14 cellular contexts compared by ENCODE assay signal in the genomic region with DNA sequence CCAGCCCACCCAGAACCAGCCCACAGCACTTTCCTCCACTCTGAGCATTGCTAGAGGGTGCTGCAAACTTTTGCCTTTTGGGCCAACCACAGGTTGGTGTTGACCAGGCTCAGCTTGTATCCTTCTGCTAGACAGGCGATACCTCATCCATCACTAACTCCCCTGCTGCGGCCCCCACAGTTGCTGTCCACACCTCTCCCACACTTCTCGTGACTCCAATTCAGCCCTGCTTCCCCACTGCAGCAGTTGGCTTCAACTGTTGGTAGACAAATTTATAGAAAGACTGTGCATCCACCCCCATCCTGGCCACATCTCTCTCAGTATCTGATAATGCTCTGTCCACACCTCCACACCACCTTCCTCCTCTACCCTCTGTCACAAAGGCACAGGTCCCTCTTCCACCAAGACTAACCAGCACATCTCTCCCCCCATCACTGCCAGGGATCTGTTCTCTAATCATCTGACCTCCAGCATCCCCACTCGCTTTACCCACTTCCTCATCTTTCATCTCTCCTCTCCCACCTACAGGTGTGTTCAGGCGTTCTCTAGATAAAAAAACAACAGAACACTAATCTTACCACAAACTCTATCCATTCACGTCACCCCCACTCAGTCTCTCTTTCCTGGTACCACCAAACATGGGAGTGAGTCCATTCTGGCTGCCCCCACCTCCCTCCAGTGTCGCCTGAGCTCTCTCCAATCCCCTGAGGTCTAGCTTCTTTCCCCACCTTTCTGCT. TPM values are rescaled to one million over a fixed set of nuclear protein-coding genes. Genes with fewer than 3 reads are reported as not detected.
A peak's percentile ranks its signal among the peaks of the same experiment; 100 is the strongest.
DNase-seq lines count a peak whose midpoint lies in the region; ATAC-seq and TF ChIP-seq lines count a peak whose summit lies in the region.
"Had no signal": no experiment of that assay in that cellular context is flagged by ENCODE, and none has a peak within 500 bp of the region (broad histone marks: within the 10 kb centered on the region; RNA-seq: fewer than 3 reads in every experiment).

No MANE protein-coding gene starts in this region.

- H3K4me1 ChIP-seq in DND-41 (ENCODE audit: insufficient read depth, low read length), result no peaks in the 10 kb centered on the region
- peaks cover 45% of the 10 kb centered on the region for H3K4me1 ChIP-seq in HUES6 (ENCODE audit: control insufficient read depth, insufficient read depth, low read length)
- peaks cover 3 to 15% of the 10 kb centered on the region in 2 donors for H3K4me1 ChIP-seq in naive thymus-derived CD4-positive, alpha-beta T cell (ENCODE audit: control insufficient read depth in 2 of 2, insufficient read depth in 2 of 2, low read length in 2 of 2)
- no peaks in the 10 kb centered on the region for H3K4me1 ChIP-seq in heart left ventricle
- H3K4me1 ChIP-seq in osteoblast (ENCODE audit: insufficient read depth, low read length), result no peaks in the 10 kb centered on the region
- H3K4me1 ChIP-seq in heart right ventricle, result no peaks in the 10 kb centered on the region

- no peak overlapping the region for H3K4me3 ChIP-seq in DND-41 (ENCODE audit: low read depth in 1 of 2, low read length in 2 of 2)
- no peak overlapping the region for H3K4me3 ChIP-seq in HUES6 (ENCODE audit: low read depth, low read length)
- no peak overlapping the region for H3K4me3 ChIP-seq in naive thymus-derived CD4-positive, alpha-beta T cell (ENCODE audit: low read length)
- H3K4me3 ChIP-seq in heart left ventricle, result no peak overlapping the region
- no peak overlapping the region for H3K4me3 ChIP-seq in osteoblast (ENCODE audit: insufficient read depth, low read length)
- no peak overlapping the region for H3K4me3 ChIP-seq in heart right ventricle
- H3K4me3 ChIP-seq: dorsolateral prefrontal cortex had no signal

- CTCF ChIA-PET in naive thymus-derived CD4-positive, alpha-beta T cell (lab: Charles Lee), result no interaction called here

- intact Hi-C loops in activated T-helper 2 cell treated with anti-CD3 and anti-CD28 coated beads, Interferon-gamma antibody, Interleukin-2, Interleukin-4, amounts not matched to agents 10 μg/mL and 5 μg/mL and 100 μg/mL, durations not matched to agents 14 hours and 24 hours and 36 hours (cut with micrococcal nuclease), result no loop called here
- intact Hi-C loops in naive thymus-derived CD4-positive, alpha-beta T cell (cut with micrococcal nuclease), result no loop called here
- intact Hi-C loops in heart left ventricle (cut with DNase I), result no loop called here
- intact Hi-C loops in heart right ventricle (cut with DNase I), result no loop called here

- peaks cover 44% of the 10 kb centered on the region for H3K36me3 Mint-ChIP-seq in activated T-helper 2 cell treated with anti-CD3 and anti-CD28 coated beads, Interferon-gamma antibody, Interleukin-2, Interleukin-4, amounts not matched to agents 10 μg/mL and 5 μg/mL and 100 μg/mL, durations not matched to agents 14 hours and 24 hours and 36 hours (ENCODE audit: low read depth)
- H3K36me3 Mint-ChIP-seq in naive thymus-derived CD4-positive, alpha-beta T cell, result no peaks in the 10 kb centered on the region

- H3K27ac ChIP-seq in DND-41 (ENCODE audit: low read length), result no peak overlapping the region
- peak overlapping the region; percentile 93; the same call in 1 of the 2 replicates for H3K27ac ChIP-seq in HUES6 (ENCODE audit: low read depth, low read length)
- H3K27ac ChIP-seq in naive thymus-derived CD4-positive, alpha-beta T cell (ENCODE audit: low read depth, low read length), result no peak overlapping the region
- H3K27ac ChIP-seq in heart left ventricle, result no peak overlapping the region
- H3K27ac ChIP-seq in osteoblast (ENCODE audit: low read depth, low read length), result no peak overlapping the region
- H3K27ac ChIP-seq in heart right ventricle, result no peak overlapping the region
- H3K27ac ChIP-seq: dorsolateral prefrontal cortex had no signal

- H3K9me3 Mint-ChIP-seq in activated T-helper 2 cell treated with anti-CD3 and anti-CD28 coated beads, Interferon-gamma antibody, Interleukin-2, Interleukin-4, amounts not matched to agents 10 μg/mL and 5 μg/mL and 100 μg/mL, durations not matched to agents 14 hours and 24 hours and 36 hours, result no peaks in the 10 kb centered on the region
- no peaks in the 10 kb centered on the region for H3K9me3 Mint-ChIP-seq in naive thymus-derived CD4-positive, alpha-beta T cell

- no peak overlapping the region for H2AFZ ChIP-seq in DND-41 (ENCODE audit: low read depth, low read length)
- H2AFZ ChIP-seq in osteoblast (ENCODE audit: low read length), result no peak overlapping the region

- H3K4me2 ChIP-seq in DND-41 (ENCODE audit: insufficient read depth, low read length), result no peak overlapping the region
- H3K4me2 ChIP-seq in osteoblast (ENCODE audit: insufficient read depth, low read length), result no peak overlapping the region

- DNase-seq in DND-41 (peak; percentile 42), heart left ventricle (no peak), osteoblast (ENCODE audit: insufficient read length, low spot score, missing footprints) (no peak), heart right ventricle (no peak), NOMO-1 treated with dmso at 0.1 percent for 144 hours (lab: John Stamatoyannopoulos, UW; ENCODE audit: unreplicated experiment) (no peak)
- DNase-seq in activated T-helper 2 cell treated with anti-CD3 and anti-CD28 coated beads, Interferon-gamma antibody, Interleukin-2, Interleukin-4, amounts not matched to agents 10 μg/mL and 5 μg/mL and 100 μg/mL, durations not matched to agents 14 hours and 24 hours and 36 hours (ENCODE audit: low spot score), result no peak
- DNase-seq in naive thymus-derived CD4-positive, alpha-beta T cell, result peak in 6 of 9 donors; percentile 32 to 66 (median 56)
- DNase-seq: C1 segment of cervical spinal cord, foreskin keratinocyte, HCEC 1CT, MV-4-11 had no signal

- H4K20me1 ChIP-seq in DND-41 (ENCODE audit: insufficient read depth, low read length) (no peaks in the 10 kb centered on the region), osteoblast (ENCODE audit: insufficient read depth, low read length) (no peaks in the 10 kb centered on the region)

- no peak for TF ChIP-seq CTCF in DND-41 (IDR thresholded peaks at IDR 0.05; ENCODE audit: borderline replicate concordance, extremely low read depth, low read length, poor library complexity, severe bottlenecking)
- TF ChIP-seq CTCF in heart left ventricle (IDR thresholded peaks at IDR 0.05), result no peak
- TF ChIP-seq CTCF in osteoblast (IDR thresholded peaks at IDR 0.05; ENCODE audit: extremely low read depth, low read depth, low read length), result no peak
- TF ChIP-seq CTCF in heart right ventricle (IDR thresholded peaks at IDR 0.05), result no peak

- no peaks in the 10 kb centered on the region for H3K79me2 ChIP-seq in DND-41 (ENCODE audit: insufficient read depth, low read length)
- H3K79me2 ChIP-seq in osteoblast (ENCODE audit: insufficient read depth, low read length), result no peaks in the 10 kb centered on the region

- H3K27me3 Mint-ChIP-seq in activated T-helper 2 cell treated with anti-CD3 and anti-CD28 coated beads, Interferon-gamma antibody, Interleukin-2, Interleukin-4, amounts not matched to agents 10 μg/mL and 5 μg/mL and 100 μg/mL, durations not matched to agents 14 hours and 24 hours and 36 hours (ENCODE audit: low read depth), result no peaks in the 10 kb centered on the region
- peaks cover 0 to 4% (median 0%) of the 10 kb centered on the region in 5 donors for H3K27me3 Mint-ChIP-seq in naive thymus-derived CD4-positive, alpha-beta T cell

- H3K9ac ChIP-seq in DND-41 (ENCODE audit: low read depth, low read length) (no peak overlapping the region), HUES6 (ENCODE audit: low read length) (peak overlapping the region; percentile 55)

- H3K36me3 ChIP-seq in DND-41 (ENCODE audit: insufficient read depth, low read length), result no peaks in the 10 kb centered on the region
- H3K36me3 ChIP-seq in HUES6 (ENCODE audit: control insufficient read depth, insufficient read depth, low read length), result 0 out of 2 replicates have a peak, but pooled peaks cover 3% of the 10 kb centered on the region
- no peaks in the 10 kb centered on the region for H3K36me3 ChIP-seq in naive thymus-derived CD4-positive, alpha-beta T cell (ENCODE audit: control insufficient read depth in 2 of 3, insufficient read depth in 3 of 3, low read length in 3 of 3)
- H3K36me3 ChIP-seq in heart left ventricle, result peaks cover 0 to 25% (median 0%) of the 10 kb centered on the region in 9 donors
- H3K36me3 ChIP-seq in osteoblast (ENCODE audit: insufficient read depth, low read length), result no peaks in the 10 kb centered on the region
- peaks cover 0 to 47% (median 0%) of the 10 kb centered on the region in 9 donors for H3K36me3 ChIP-seq in heart right ventricle

- peak overlapping the region; percentile 65 for H3K27ac Mint-ChIP-seq in activated T-helper 2 cell treated with anti-CD3 and anti-CD28 coated beads, Interferon-gamma antibody, Interleukin-2, Interleukin-4, amounts not matched to agents 10 μg/mL and 5 μg/mL and 100 μg/mL, durations not matched to agents 14 hours and 24 hours and 36 hours
- H3K27ac Mint-ChIP-seq in naive thymus-derived CD4-positive, alpha-beta T cell, result peak overlapping the region; percentile 6 to 76 (median 60)

- no peaks in the 10 kb centered on the region for H3K9me3 ChIP-seq in DND-41 (ENCODE audit: insufficient read depth, low read length, severe bottlenecking)
- no peaks in the 10 kb centered on the region for H3K9me3 ChIP-seq in HUES6 (ENCODE audit: control insufficient read depth, insufficient read depth, low read depth, low read length)
- no peaks in the 10 kb centered on the region for H3K9me3 ChIP-seq in naive thymus-derived CD4-positive, alpha-beta T cell (ENCODE audit: control insufficient read depth in 2 of 3, low read length in 3 of 3)
- H3K9me3 ChIP-seq in heart left ventricle, result no peaks in the 10 kb centered on the region
- no peaks in the 10 kb centered on the region for H3K9me3 ChIP-seq in osteoblast (ENCODE audit: low read depth, low read length)
- H3K9me3 ChIP-seq in heart right ventricle, result no peaks in the 10 kb centered on the region

- H3K27me3 ChIP-seq in DND-41 (ENCODE audit: insufficient read depth, low read length, poor library complexity) (peaks cover 5% of the 10 kb centered on the region), HUES6 (ENCODE audit: control insufficient read depth, insufficient read depth, low read length) (no peaks in the 10 kb centered on the region), heart left ventricle (peaks cover 0 to 13% (median 0%) of the 10 kb centered on the region in 9 donors), osteoblast (ENCODE audit: insufficient read depth, low read length) (no peaks in the 10 kb centered on the region), heart right ventricle (peaks cover 0 to 10% (median 0%) of the 10 kb centered on the region in 7 donors)
- H3K27me3 ChIP-seq in naive thymus-derived CD4-positive, alpha-beta T cell (ENCODE audit: control insufficient read depth in 2 of 2, insufficient read depth in 2 of 2, low read length in 2 of 2), result no peaks in the 10 kb centered on the region
- H3K27me3 ChIP-seq: dorsolateral prefrontal cortex, foreskin keratinocyte had no signal

- POLR2A ChIA-PET in naive thymus-derived CD4-positive, alpha-beta T cell (lab: Charles Lee), result no interaction called here

- WGBS in heart left ventricle, 4 donors, result 65 to 82% (median 78%) methylated on average over 7 of the region's 7 CpGs
- WGBS in heart right ventricle, 2 donors, result 73 to 75% methylated on average over 7 of the region's 7 CpGs

- H3K4me1 Mint-ChIP-seq in activated T-helper 2 cell treated with anti-CD3 and anti-CD28 coated beads, Interferon-gamma antibody, Interleukin-2, Interleukin-4, amounts not matched to agents 10 μg/mL and 5 μg/mL and 100 μg/mL, durations not matched to agents 14 hours and 24 hours and 36 hours (ENCODE audit: low read depth), result peaks cover 16% of the 10 kb centered on the region
- peaks cover 9 to 20% (median 11%) of the 10 kb centered on the region in 7 donors for H3K4me1 Mint-ChIP-seq in naive thymus-derived CD4-positive, alpha-beta T cell

- no peak overlapping the region for H3K4me3 Mint-ChIP-seq in activated T-helper 2 cell treated with anti-CD3 and anti-CD28 coated beads, Interferon-gamma antibody, Interleukin-2, Interleukin-4, amounts not matched to agents 10 μg/mL and 5 μg/mL and 100 μg/mL, durations not matched to agents 14 hours and 24 hours and 36 hours (ENCODE audit: low read depth)
- peak overlapping the region; percentile 1 to 73 (median 28) for H3K4me3 Mint-ChIP-seq in naive thymus-derived CD4-positive, alpha-beta T cell

- TF ChIP-seq POLR2A in heart left ventricle (IDR thresholded peaks at IDR 0.05), result no peak

- ATAC-seq in DND-41 (ENCODE audit: insufficient read depth, low read depth) (peak; percentile 87), heart left ventricle (no peak), heart right ventricle (no peak)
- ATAC-seq in naive thymus-derived CD4-positive, alpha-beta T cell, result peak; percentile 79
- ATAC-seq: foreskin keratinocyte, sciatic nerve had no signal

RNA-seq across cellular contexts. Expression of gene SLC25A44, which starts 15.8 kb away (rescaled TPM):
- 62.6 and 63.7 TPM in 2 replicates for total RNA-seq in activated T-helper 2 cell treated with anti-CD3 and anti-CD28 coated beads, Interferon-gamma antibody, Interleukin-2, Interleukin-4, amounts not matched to agents 10 μg/mL and 5 μg/mL and 100 μg/mL, durations not matched to agents 14 hours and 24 hours and 36 hours
- 10 to 100 TPM; 17.8 to 38.4 (median 19.6) TPM for total RNA-seq in naive thymus-derived CD4-positive, alpha-beta T cell
- 10 to 100 TPM in 1 of 2 donors, 1 to 10 TPM in 1; 8.3 to 21.2 TPM for polyA plus RNA-seq in naive thymus-derived CD4-positive, alpha-beta T cell
- total RNA-seq in heart left ventricle (10 to 100 TPM; 16.4 to 27.4 (median 20.5) TPM), osteoblast (15.0 and 15.2 TPM in 2 replicates), heart right ventricle (10 to 100 TPM; 15.4 to 26.0 (median 20.1) TPM)
- polyA plus RNA-seq in heart left ventricle (10 to 100 TPM in 1 of 2 donors, 1 to 10 TPM in 1; 5.8 to 29.3 TPM), heart right ventricle (10 to 100 TPM in 1 of 2 donors, 1 to 10 TPM in 1; 7.0 to 15.8 TPM)

RNA-seq across cellular contexts. Expression of gene SEMA4A, which starts 24.7 kb away (rescaled TPM):
- 128 and 132 TPM in 2 replicates for total RNA-seq in activated T-helper 2 cell treated with anti-CD3 and anti-CD28 coated beads, Interferon-gamma antibody, Interleukin-2, Interleukin-4, amounts not matched to agents 10 μg/mL and 5 μg/mL and 100 μg/mL, durations not matched to agents 14 hours and 24 hours and 36 hours
- 10 to 100 TPM in 1 of 5 experiments, 1 to 10 TPM in 4; 1.8 to 48.6 (median 3.8) TPM for total RNA-seq in naive thymus-derived CD4-positive, alpha-beta T cell
- under 1 TPM; 0.06 to 0.24 TPM for polyA plus RNA-seq in naive thymus-derived CD4-positive, alpha-beta T cell
- 10 to 100 TPM in 1 of 9 donors, 1 to 10 TPM in 5, under 1 TPM in 3; 0.60 to 10.2 (median 1.6) TPM for total RNA-seq in heart left ventricle
- 1 to 10 TPM in 1 of 2 donors, under 1 TPM in 1; 0.90 to 1.8 TPM for polyA plus RNA-seq in heart left ventricle
- total RNA-seq in osteoblast, result 1.5 and 1.8 TPM in 2 replicates
- total RNA-seq in heart right ventricle, result 1 to 10 TPM in 9 of 10 donors, under 1 TPM in 1; 0.98 to 6.8 (median 1.8) TPM
- polyA plus RNA-seq in heart right ventricle, result 1 to 10 TPM; 1.1 to 2.0 TPM

RNA-seq across cellular contexts. Expression of gene PMF1, which starts 34.7 kb away (rescaled TPM):
- 115 and 117 TPM in 2 replicates for total RNA-seq in activated T-helper 2 cell treated with anti-CD3 and anti-CD28 coated beads, Interferon-gamma antibody, Interleukin-2, Interleukin-4, amounts not matched to agents 10 μg/mL and 5 μg/mL and 100 μg/mL, durations not matched to agents 14 hours and 24 hours and 36 hours
- 10 to 100 TPM; 42.2 to 76.1 (median 58.2) TPM for total RNA-seq in naive thymus-derived CD4-positive, alpha-beta T cell
- 10 to 100 TPM; 72.4 to 81.2 TPM for polyA plus RNA-seq in naive thymus-derived CD4-positive, alpha-beta T cell
- total RNA-seq in heart left ventricle (100 to 1,000 TPM in 1 of 9 donors, 10 to 100 TPM in 8; 57.8 to 116 (median 62.4) TPM), osteoblast (31.2 and 34.0 TPM in 2 replicates), heart right ventricle (10 to 100 TPM; 55.9 to 87.3 (median 66.4) TPM)
- polyA plus RNA-seq in heart left ventricle (100 to 1,000 TPM; 104 to 122 TPM), heart right ventricle (100 to 1,000 TPM in 1 of 2 donors, 10 to 100 TPM in 1; 92.0 to 122 TPM)

Comparison
In these comparisons a context has a peak if more than half of its experiments do, and no peak if none do; other contexts are left out.
1. ATAC-seq: peak in DND-41 (single experiment) and naive thymus-derived CD4-positive, alpha-beta T cell (single experiment); none in heart left ventricle (0 of 4) and heart right ventricle (0 of 8).
2. DNase-seq: peak in DND-41 (single experiment) and naive thymus-derived CD4-positive, alpha-beta T cell (6 of 9); none in activated T-helper 2 cell treated with anti-CD3 and anti-CD28 coated beads, Interferon-gamma antibody, Interleukin-2, Interleukin-4, amounts not matched to agents 10 μg/mL and 5 μg/mL and 100 μg/mL, durations not matched to agents 14 hours and 24 hours and 36 hours (single experiment), heart left ventricle (0 of 5), osteoblast (single experiment), heart right ventricle (0 of 2) and NOMO-1 treated with dmso at 0.1 percent for 144 hours (single experiment).